23 cellular contexts compared by ENCODE assay signal in the genomic region with DNA sequence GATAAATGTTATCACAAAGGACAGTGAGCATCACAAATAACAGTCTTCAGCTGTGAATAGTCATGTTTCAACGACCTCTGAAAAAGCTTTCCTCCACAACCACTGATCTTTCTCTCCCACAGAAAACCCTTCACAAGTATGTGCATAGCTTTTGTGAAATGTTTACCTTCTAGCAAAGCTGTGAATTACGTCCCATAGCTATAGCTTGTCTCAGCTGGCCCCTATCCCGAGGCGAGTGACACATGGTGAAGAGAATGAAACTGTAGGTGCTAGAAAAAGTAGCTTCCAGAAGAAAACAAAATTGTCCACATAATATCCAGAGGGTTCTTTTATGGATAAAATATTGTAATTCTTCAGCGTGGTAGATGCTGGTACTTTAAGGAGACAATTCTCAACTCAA.
DNase-seq lines count a peak whose midpoint lies in the region; ATAC-seq, FAIRE-seq and TF ChIP-seq lines count a peak whose summit lies in the region.
"Had no signal": no experiment of that assay in that cellular context is flagged by ENCODE, and none has a peak within 500 bp of the region (broad histone marks: within the 10 kb centered on the region; RNA-seq: fewer than 3 reads in every experiment).

No MANE protein-coding gene starts in this region.

- no peak for ATAC-seq in foreskin keratinocyte
- ATAC-seq in GM21717 (IDR thresholded peaks at IDR 0.05; ENCODE audit: unreplicated experiment), result no peak

- H3K27me3 Mint-ChIP-seq in Calu3 (ENCODE audit: unreplicated experiment), result peaks cover 30% of the 10 kb centered on the region

- BruUV-seq in Calu3 (replicated peaks; lab: Mats Ljungman, UMichigan), result no TSS peak

- H3K27me3 ChIP-seq in bronchial epithelial cell (ENCODE audit: control insufficient read depth, insufficient read depth, low read length) (no peaks in the 10 kb centered on the region), foreskin keratinocyte (no peaks in the 10 kb centered on the region)
- H3K27me3 ChIP-seq: BE2C, BLaER1 had no signal

- DNase-seq in bronchial epithelial cell (ENCODE audit: low read depth) (peak; percentile 77), epithelial cell of esophagus (ENCODE audit: low read depth) (peak; percentile 74), foreskin keratinocyte (peak; percentile 0 to 22), Calu3 (no peak), GM20000 (ENCODE audit: low spot score) (no peak)
- DNase-seq: 8988T; ACHN; BE2C; C1 segment of cervical spinal cord; CD4-positive, alpha-beta memory T cell; CD4-positive, CD25-positive, alpha-beta regulatory T cell; CD8-positive, alpha-beta memory T cell; COR-L47; DMS79 treated with DMSO at 0.1 percent for 48 hours; GF-D8 had no signal

- no peak overlapping the region for H3K4me3 ChIP-seq in bronchial epithelial cell (ENCODE audit: low read depth, low read length)
- no peak overlapping the region for H3K4me3 ChIP-seq in epithelial cell of esophagus (ENCODE audit: low read length)
- H3K4me3 ChIP-seq: BLaER1 had no signal

- CTCF ChIA-PET in Calu3 (lab: Charles Lee), result no interaction called here

- no peaks in the 10 kb centered on the region for H3K9me3 Mint-ChIP-seq in Calu3 (ENCODE audit: low read depth, unreplicated experiment)

- H3K36me3 Mint-ChIP-seq in Calu3 (ENCODE audit: insufficient read depth, unreplicated experiment), result no peaks in the 10 kb centered on the region
- H3K36me3 Mint-ChIP-seq: CD14-positive monocyte; CD4-positive, alpha-beta memory T cell; CD8-positive, alpha-beta memory T cell had no signal

- no peaks in the 10 kb centered on the region for H3K4me1 ChIP-seq in foreskin keratinocyte
- H3K4me1 ChIP-seq: BE2C, BLaER1 had no signal

- FAIRE-seq in bronchial epithelial cell (lab: Jason Lieb, UNC), result no peak
- FAIRE-seq: A204.1, D721Med, G401.6, GM12891, GM19239 had no signal

- H3K4me1 Mint-ChIP-seq in Calu3 (ENCODE audit: low read depth, unreplicated experiment), result no peaks in the 10 kb centered on the region
- H3K4me1 Mint-ChIP-seq: CD14-positive monocyte; CD4-positive, alpha-beta memory T cell; CD4-positive, CD25-positive, alpha-beta regulatory T cell; CD8-positive, alpha-beta memory T cell had no signal

- TF ChIP-seq CTCF in bronchial epithelial cell (IDR thresholded peaks at IDR 0.05; ENCODE audit: insufficient read depth, low read length, severe bottlenecking), result no peak
- TF ChIP-seq CTCF in epithelial cell of esophagus (IDR thresholded peaks at IDR 0.05; ENCODE audit: insufficient read depth, low read depth, low read length, missing control alignments), result no peak
- TF ChIP-seq CTCF in foreskin keratinocyte (conservative IDR thresholded peaks at IDR 0.05), result no peak
- TF ChIP-seq CTCF in Calu3 (IDR thresholded peaks at IDR 0.05; ENCODE audit: unreplicated experiment), result no peak
- TF ChIP-seq CTCF in GM20000 (IDR thresholded peaks at IDR 0.05; ENCODE audit: extremely low read depth, missing control alignments), result no peak

- H3K36me3 ChIP-seq in bronchial epithelial cell (ENCODE audit: control insufficient read depth, insufficient read depth, low read length), result no peaks in the 10 kb centered on the region
- H3K36me3 ChIP-seq: BE2C, BLaER1 had no signal

- no peak overlapping the region for H3K4me3 Mint-ChIP-seq in Calu3 (ENCODE audit: low read depth, unreplicated experiment)
- H3K4me3 Mint-ChIP-seq: CD14-positive monocyte; CD4-positive, alpha-beta memory T cell; CD4-positive, CD25-positive, alpha-beta regulatory T cell; CD8-positive, alpha-beta memory T cell had no signal

- intact Hi-C loops in Calu3 (cut with micrococcal nuclease; ENCODE audit: unreplicated experiment), result no loop called here

- H3K27ac Mint-ChIP-seq in Calu3 (ENCODE audit: unreplicated experiment), result no peak overlapping the region
- H3K27ac Mint-ChIP-seq: CD14-positive monocyte; CD4-positive, alpha-beta memory T cell; CD4-positive, CD25-positive, alpha-beta regulatory T cell; CD8-positive, alpha-beta memory T cell had no signal

- H3K27ac ChIP-seq in foreskin keratinocyte, result no peak overlapping the region
- H3K27ac ChIP-seq: BLaER1 had no signal

Comparison
In these comparisons a context has a peak if more than half of its experiments do, and no peak if none do; other contexts are left out.
1. DNase-seq: peak in bronchial epithelial cell (single experiment), epithelial cell of esophagus (single experiment) and foreskin keratinocyte (2 of 2); none in Calu3 (single experiment) and GM20000 (single experiment).